In the genomic region with DNA sequence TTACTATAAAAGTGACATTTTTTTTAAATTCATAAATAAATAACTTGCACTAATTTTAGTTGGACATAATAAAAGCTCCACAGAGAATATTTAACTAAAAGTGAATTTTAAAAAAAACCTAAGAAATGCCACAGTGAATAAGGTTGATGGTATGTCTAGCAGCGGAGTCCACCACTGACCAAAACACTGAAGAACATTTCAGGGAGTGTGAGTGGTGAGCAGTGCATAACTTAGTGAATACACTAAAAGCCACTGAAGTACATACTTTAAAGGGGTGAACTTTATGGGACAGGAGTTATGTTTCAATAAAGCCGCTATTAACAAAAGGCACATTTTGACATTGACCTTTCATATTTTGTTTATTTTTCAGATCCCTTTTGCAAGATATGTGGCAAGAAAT, we compare ENCODE assay signal across 23 cellular contexts. TPM values are rescaled to one million over a fixed set of nuclear protein-coding genes. Genes with fewer than 3 reads are reported as not detected.
DNase-seq lines count a peak whose midpoint lies in the region; ATAC-seq, FAIRE-seq and TF ChIP-seq lines count a peak whose summit lies in the region.
"Had no signal": no experiment of that assay in that cellular context is flagged by ENCODE, and none has a peak within 500 bp of the region (broad histone marks: within the 10 kb centered on the region; RNA-seq: fewer than 3 reads in every experiment).

No MANE protein-coding gene starts in this region.

- peak; percentile 78 for DNase-seq in AG09309 (ENCODE audit: low read depth)
- DNase-seq in LHCN-M2 (ENCODE audit: low read depth): peak; percentile 88
- peak; percentile 20 for DNase-seq in dedifferentiated amniotic fluid mesenchymal stem cell (ENCODE audit: extremely low spot score)
- DNase-seq in osteoblast (ENCODE audit: insufficient read length, low spot score, missing footprints): peak; percentile 37
- no peak for DNase-seq in erythroblast (lab: John Stamatoyannopoulos, UW)
- no peak for DNase-seq in D721Med (ENCODE audit: insufficient read length, low spot score)
- DNase-seq: activated CD4-positive, CD25-positive, alpha-beta regulatory T cell treated with anti-CD3 and anti-CD28 coated beads, Interleukin-2, amount 50 U/mL, for 72 hours; activated naive CD4-positive, alpha-beta T cell treated with anti-CD3 and anti-CD28 coated beads for 36 hours; activated T-cell treated with anti-CD3 and anti-CD28 coated beads, Interleukin-2, amount 50 U/mL, for 24 hours; COR-L47; MV-4-11; NCI-H187 treated with DMSO at 0.1 percent for 48 hours; NCI-H226; occipital lobe; retina; SHP77 treated with DMSO at 0.1 percent for 48 hours had no signal

- no peak overlapping the region for H3K4me2 ChIP-seq in osteoblast (ENCODE audit: insufficient read depth, low read length)

- TF ChIP-seq POLR2A in erythroblast (IDR thresholded peaks at IDR 0.05; ENCODE audit: low read length): no peak

- H3K4me3 ChIP-seq in AG09309 (ENCODE audit: control insufficient read depth, low read depth, low read length) (no peak overlapping the region), osteoblast (ENCODE audit: insufficient read depth, low read length) (no peak overlapping the region)
- H3K4me3 ChIP-seq: lung, suprapubic skin, vagina had no signal

- no peak for TF ChIP-seq CTCF in AG09309 (IDR thresholded peaks at IDR 0.05; ENCODE audit: control insufficient read depth, insufficient read depth, low read depth, low read length, missing control alignments)
- TF ChIP-seq CTCF in osteoblast (IDR thresholded peaks at IDR 0.05; ENCODE audit: extremely low read depth, low read depth, low read length): no peak
- no peak for TF ChIP-seq CTCF in D721Med (IDR thresholded peaks at IDR 0.05; ENCODE audit: insufficient read depth, missing control alignments)

- no peaks in the 10 kb centered on the region for H3K9me3 ChIP-seq in osteoblast (ENCODE audit: low read depth, low read length)
- H3K9me3 ChIP-seq: suprapubic skin, vagina had no signal

- peaks cover 24% of the 10 kb centered on the region for H3K4me1 ChIP-seq in osteoblast (ENCODE audit: insufficient read depth, low read length)
- H3K4me1 ChIP-seq: suprapubic skin, vagina had no signal

- no peaks in the 10 kb centered on the region for H4K20me1 ChIP-seq in osteoblast (ENCODE audit: insufficient read depth, low read length)

- H2AFZ ChIP-seq in osteoblast (ENCODE audit: low read length): no peak overlapping the region

- H3K27ac ChIP-seq in osteoblast (ENCODE audit: low read depth, low read length): peak overlapping the region; percentile 52
- H3K27ac ChIP-seq: suprapubic skin, vagina had no signal

- ATAC-seq in GM21529 (IDR thresholded peaks at IDR 0.05; ENCODE audit: unreplicated experiment) (no peak), GM19395 (IDR thresholded peaks at IDR 0.05; ENCODE audit: unreplicated experiment) (no peak)

- no peaks in the 10 kb centered on the region for H3K27me3 ChIP-seq in osteoblast (ENCODE audit: insufficient read depth, low read length)
- H3K27me3 ChIP-seq: suprapubic skin, vagina had no signal

- H3K36me3 ChIP-seq in osteoblast (ENCODE audit: insufficient read depth, low read length): peaks cover 71% of the 10 kb centered on the region

- FAIRE-seq in D721Med (lab: Jason Lieb, UNC): no peak
- FAIRE-seq: frontal cortex, keratinocyte had no signal

- no peaks in the 10 kb centered on the region for H3K79me2 ChIP-seq in osteoblast (ENCODE audit: insufficient read depth, low read length)

RNA-seq across cellular contexts. Expression of gene SRP14, which starts 32.3 kb away (rescaled TPM):
- total RNA-seq in LHCN-M2 (2014; rRNA removed): 215 and 238 TPM in 2 replicates
- 412 TPM for polyA plus RNA-seq in LHCN-M2 (2012)
- total RNA-seq in osteoblast: 81.4 and 97.2 TPM in 2 replicates

Comparison
In these comparisons a context has a peak if more than half of its experiments do, and no peak if none do; other contexts are left out.
1. DNase-seq: peak in AG09309 (single experiment), LHCN-M2 (single experiment), dedifferentiated amniotic fluid mesenchymal stem cell (single experiment) and osteoblast (single experiment); none in erythroblast (0 of 2) and D721Med (single experiment).